ENCODE assay signal across 8 cellular contexts in genomic region chr10:5659702-5660528, GRCh38. TPM values are rescaled to one million over a fixed set of nuclear protein-coding genes. Genes with fewer than 3 reads are reported as not detected.
A peak's percentile ranks its signal among the peaks of the same experiment; 100 is the strongest.
DNase-seq lines count a peak whose midpoint lies in the region; ATAC-seq and TF ChIP-seq lines count a peak whose summit lies in the region.

No MANE protein-coding gene starts in this region.

- no peak overlapping the region for H3K4me3 ChIP-seq in neural progenitor cell

- ATAC-seq in GM21619 (IDR thresholded peaks at IDR 0.05; ENCODE audit: unreplicated experiment) (peak; percentile 62), GM19324 (IDR thresholded peaks at IDR 0.05; ENCODE audit: low FRiP score, unreplicated experiment) (no peak)

- no peaks in the 10 kb centered on the region for H3K9me3 Mint-ChIP-seq in neural progenitor cell

- DNase-seq in DMS53 treated with DMSO at 0.1 percent for 48 hours (lab: John Stamatoyannopoulos, UW; ENCODE audit: unreplicated experiment) (peak; percentile 64), NCI-H226 (peak; percentile 10), dermis blood vessel endothelial cell (peak; percentile 13), neural progenitor cell (ENCODE audit: low spot score) (no peak), foreskin melanocyte (no peak), SK-N-DZ (ENCODE audit: low spot score) (no peak)

- peaks cover 35% of the 10 kb centered on the region for H3K79me2 ChIP-seq in neural progenitor cell (ENCODE audit: low read depth)

- peaks cover 27% of the 10 kb centered on the region for H3K4me1 Mint-ChIP-seq in neural progenitor cell

- no peak for TF ChIP-seq CTCF in neural progenitor cell (IDR thresholded peaks at IDR 0.05)

- H2AFZ ChIP-seq in neural progenitor cell (replicated peaks) = no peak overlapping the region

- peaks cover 29% of the 10 kb centered on the region for H3K4me1 ChIP-seq in neural progenitor cell

- peaks cover 7% of the 10 kb centered on the region for H3K27me3 Mint-ChIP-seq in neural progenitor cell (ENCODE audit: insufficient read depth, low read depth)

- H3K36me3 ChIP-seq in neural progenitor cell = no peaks in the 10 kb centered on the region

- H3K27me3 ChIP-seq in neural progenitor cell = no peaks in the 10 kb centered on the region

- peak overlapping the region; percentile 72 for H3K27ac Mint-ChIP-seq in neural progenitor cell

- no peaks in the 10 kb centered on the region for H3K36me3 Mint-ChIP-seq in neural progenitor cell

- peaks cover 21% of the 10 kb centered on the region for H3F3A ChIP-seq in neural progenitor cell (ENCODE audit: low read depth)

- H3K9me3 ChIP-seq in neural progenitor cell (ENCODE audit: low read depth) = no peaks in the 10 kb centered on the region

- H3K27ac ChIP-seq in neural progenitor cell = no peak overlapping the region

- peak overlapping the region; percentile 63 for H3K4me2 ChIP-seq in neural progenitor cell

- no peak overlapping the region for H3K9ac ChIP-seq in neural progenitor cell

- H4K20me1 ChIP-seq in neural progenitor cell (ENCODE audit: low read depth) = peaks cover 32% of the 10 kb centered on the region

- no peak overlapping the region for H3K4me3 Mint-ChIP-seq in neural progenitor cell

RNA-seq across cellular contexts. Expression of gene ASB13, which starts 6.5 kb away (rescaled TPM):
- total RNA-seq in dermis blood vessel endothelial cell (17.5 and 17.6 TPM in 2 replicates), neural progenitor cell (ENCODE audit: low replicate concordance) (15.0 and 18.1 TPM in 2 replicates)
- 48.1 and 53.9 TPM in 2 replicates for polyA plus RNA-seq in SK-N-DZ (2014; cell fraction: cytosol; rRNA removed)
- polyA plus RNA-seq in SK-N-DZ (2014; cell fraction: nucleus; rRNA removed) = 26.5 and 30.3 TPM in 2 replicates

RNA-seq across cellular contexts. Expression of gene TASOR2, which starts 24.7 kb away (rescaled TPM):
- total RNA-seq in dermis blood vessel endothelial cell = 81.7 and 82.4 TPM in 2 replicates
- 32.7 and 39.0 TPM in 2 replicates for total RNA-seq in neural progenitor cell (ENCODE audit: low replicate concordance)
- polyA plus RNA-seq in SK-N-DZ (2014; cell fraction: cytosol; rRNA removed) = 36.2 and 60.1 TPM in 2 replicates
- polyA plus RNA-seq in SK-N-DZ (2014; cell fraction: nucleus; rRNA removed) = 162 and 204 TPM in 2 replicates

Comparison
In these comparisons a context has a peak if more than half of its experiments do, and no peak if none do; other contexts are left out.
1. DNase-seq: peak in DMS53 treated with DMSO at 0.1 percent for 48 hours (single experiment), NCI-H226 (single experiment) and dermis blood vessel endothelial cell (single experiment); none in neural progenitor cell (single experiment), foreskin melanocyte (single experiment) and SK-N-DZ (single experiment).